12 cellular contexts compared by ENCODE assay signal in genomic region chr3:40780801-40781406, GRCh38.
DNase-seq lines count a peak whose midpoint lies in the region; ATAC-seq and TF ChIP-seq lines count a peak whose summit lies in the region.
"Had no signal": no experiment of that assay in that cellular context is flagged by ENCODE, and none has a peak within 500 bp of the region (broad histone marks: within the 10 kb centered on the region; RNA-seq: fewer than 3 reads in every experiment).

No MANE protein-coding gene starts in this region.

- intact Hi-C loops in activated T-helper 1 cell treated with anti-CD3 and anti-CD28 coated beads, Interleukin-12 subunit alpha, Interleukin-12 subunit beta, Interleukin-2, Interleukin-4 antibody, amounts not matched to agents 30 ng/mL and 10 ng/mL and 1 ng/mL, durations not matched to agents 14 hours and 24 hours and 36 hours (cut with micrococcal nuclease), result no loop called here

- no peaks in the 10 kb centered on the region for H3K9me3 Mint-ChIP-seq in activated T-helper 1 cell treated with anti-CD3 and anti-CD28 coated beads, Interleukin-12 subunit alpha, Interleukin-12 subunit beta, Interleukin-2, Interleukin-4 antibody, amounts not matched to agents 30 ng/mL and 10 ng/mL and 1 ng/mL, durations not matched to agents 14 hours and 24 hours and 36 hours
- H3K9me3 Mint-ChIP-seq in activated T-cell treated with anti-CD3 and anti-CD28 coated beads, Interleukin-2, amount 50 U/mL, for 72 hours, result peaks cover 0 to 3% of the 10 kb centered on the region in 2 donors

- no peak overlapping the region for H2BK12ac ChIP-seq in neuronal stem cell (ENCODE audit: low read length)

- no peak overlapping the region for H2BK15ac ChIP-seq in neuronal stem cell (ENCODE audit: low read length)

- H3K27me3 Mint-ChIP-seq in activated T-helper 1 cell treated with anti-CD3 and anti-CD28 coated beads, Interleukin-12 subunit alpha, Interleukin-12 subunit beta, Interleukin-2, Interleukin-4 antibody, amounts not matched to agents 30 ng/mL and 10 ng/mL and 1 ng/mL, durations not matched to agents 14 hours and 24 hours and 36 hours (ENCODE audit: insufficient read depth), result peaks cover 5% of the 10 kb centered on the region
- peaks cover 25% of the 10 kb centered on the region for H3K27me3 Mint-ChIP-seq in activated T-cell treated with anti-CD3 and anti-CD28 coated beads, Interleukin-2, amount 50 U/mL, for 72 hours (ENCODE audit: low read depth)
- H3K27me3 Mint-ChIP-seq: IgD-negative memory B cell had no signal

- no peak for ATAC-seq in activated T-cell treated with anti-CD3 and anti-CD28 coated beads, Interleukin-2, amount 50 U/mL, for 72 hours (replicated peaks in 1 of 2)

- no peak overlapping the region for H3K4me3 Mint-ChIP-seq in activated T-helper 1 cell treated with anti-CD3 and anti-CD28 coated beads, Interleukin-12 subunit alpha, Interleukin-12 subunit beta, Interleukin-2, Interleukin-4 antibody, amounts not matched to agents 30 ng/mL and 10 ng/mL and 1 ng/mL, durations not matched to agents 14 hours and 24 hours and 36 hours
- H3K4me3 Mint-ChIP-seq in activated T-cell treated with anti-CD3 and anti-CD28 coated beads, Interleukin-2, amount 50 U/mL, for 72 hours, result no peak overlapping the region
- H3K4me3 Mint-ChIP-seq: IgD-negative memory B cell had no signal

- H2BK120ac ChIP-seq in neuronal stem cell (ENCODE audit: low read depth, low read length), result no peak overlapping the region

- H3K79me1 ChIP-seq in neuronal stem cell (ENCODE audit: low read depth, low read length), result no peaks in the 10 kb centered on the region

- DNase-seq in AG09309 (ENCODE audit: low read depth) (no peak), SHP77 treated with DMSO at 0.1 percent for 48 hours (lab: John Stamatoyannopoulos, UW) (peak; percentile 35), fibroblast of villous mesenchyme (ENCODE audit: low read depth) (peak; percentile 35), neuronal stem cell (ENCODE audit: low spot score) (peak; percentile 14), NCI-H1436 (lab: John Stamatoyannopoulos, UW) (no peak), NCI-H774 (lab: John Stamatoyannopoulos, UW) (no peak)
- no peak for DNase-seq in activated T-helper 1 cell treated with anti-CD3 and anti-CD28 coated beads, Interleukin-12 subunit alpha, Interleukin-12 subunit beta, Interleukin-2, Interleukin-4 antibody, amounts not matched to agents 30 ng/mL and 10 ng/mL and 1 ng/mL, durations not matched to agents 14 hours and 24 hours and 36 hours (ENCODE audit: low spot score)
- DNase-seq in activated T-cell treated with anti-CD3 and anti-CD28 coated beads, Interleukin-2, amount 50 U/mL, for 72 hours, result no peak
- DNase-seq: effector memory CD4-positive, alpha-beta T cell had no signal

- H3K4me2 ChIP-seq in neuronal stem cell (ENCODE audit: insufficient read depth, low read length, poor library complexity, severe bottlenecking), result no peak overlapping the region

- H2AFZ ChIP-seq in neuronal stem cell (ENCODE audit: low read length), result peak overlapping the region; percentile 83

- H3K27me3 ChIP-seq in neuronal stem cell (ENCODE audit: control insufficient read depth in 3 of 3, insufficient read depth in 3 of 3, low read depth in 1 of 3, low read length in 3 of 3), result peaks cover 0 to 2% (median 0%) of the 10 kb centered on the region in 3 experiments

- no peak overlapping the region for H3K23ac ChIP-seq in neuronal stem cell (ENCODE audit: low read depth, low read length, poor library complexity)

- no peak overlapping the region for H4K8ac ChIP-seq in neuronal stem cell (ENCODE audit: low read depth, low read length)

- no peak overlapping the region for H3K4ac ChIP-seq in neuronal stem cell (ENCODE audit: low read length)

- H4K91ac ChIP-seq in neuronal stem cell (ENCODE audit: low read depth, low read length, poor library complexity), result no peak overlapping the region

- peak overlapping the region; percentile 8 for H3K27ac ChIP-seq in neuronal stem cell (replicated peaks; ENCODE audit: low read length)
- H3K27ac ChIP-seq: C4-2B, VCaP had no signal

- no peaks in the 10 kb centered on the region for H3K4me1 Mint-ChIP-seq in activated T-helper 1 cell treated with anti-CD3 and anti-CD28 coated beads, Interleukin-12 subunit alpha, Interleukin-12 subunit beta, Interleukin-2, Interleukin-4 antibody, amounts not matched to agents 30 ng/mL and 10 ng/mL and 1 ng/mL, durations not matched to agents 14 hours and 24 hours and 36 hours (ENCODE audit: low read depth)
- no peaks in the 10 kb centered on the region for H3K4me1 Mint-ChIP-seq in activated T-cell treated with anti-CD3 and anti-CD28 coated beads, Interleukin-2, amount 50 U/mL, for 72 hours (ENCODE audit: low read depth)
- H3K4me1 Mint-ChIP-seq: IgD-negative memory B cell had no signal

- H3K4me1 ChIP-seq in neuronal stem cell (ENCODE audit: control insufficient read depth in 2 of 2, insufficient read depth in 1 of 2, low read depth in 1 of 2, low read length in 2 of 2), result peaks cover 10 to 16% of the 10 kb centered on the region in 2 donors

- no peak overlapping the region for H3K14ac ChIP-seq in neuronal stem cell (ENCODE audit: low read length)

- H2AK5ac ChIP-seq in neuronal stem cell (ENCODE audit: low read depth, low read length), result no peak overlapping the region

- TF ChIP-seq CTCF in AG09309 (IDR thresholded peaks at IDR 0.05; ENCODE audit: control insufficient read depth, insufficient read depth, low read depth, low read length, missing control alignments) (no peak), fibroblast of villous mesenchyme (IDR thresholded peaks at IDR 0.05; ENCODE audit: insufficient read depth, low read depth, low read length) (no peak)

- no peak overlapping the region for H3K27ac Mint-ChIP-seq in activated T-helper 1 cell treated with anti-CD3 and anti-CD28 coated beads, Interleukin-12 subunit alpha, Interleukin-12 subunit beta, Interleukin-2, Interleukin-4 antibody, amounts not matched to agents 30 ng/mL and 10 ng/mL and 1 ng/mL, durations not matched to agents 14 hours and 24 hours and 36 hours
- no peak overlapping the region for H3K27ac Mint-ChIP-seq in activated T-cell treated with anti-CD3 and anti-CD28 coated beads, Interleukin-2, amount 50 U/mL, for 72 hours
- H3K27ac Mint-ChIP-seq: IgD-negative memory B cell had no signal

- no peak overlapping the region for H3K9ac ChIP-seq in neuronal stem cell (ENCODE audit: low read depth, low read length, poor library complexity)

- no peaks in the 10 kb centered on the region for H3K36me3 ChIP-seq in neuronal stem cell (replicated peaks in 1 of 2; ENCODE audit: control insufficient read depth in 2 of 2, insufficient read depth in 2 of 2, low read length in 2 of 2)

- H3K9me3 ChIP-seq in neuronal stem cell (replicated peaks in 1 of 2; ENCODE audit: control insufficient read depth in 2 of 2, insufficient read depth in 1 of 2, low read depth in 1 of 2, low read length in 2 of 2), result no peaks in the 10 kb centered on the region

- peak overlapping the region; percentile 49 for H3K18ac ChIP-seq in neuronal stem cell (ENCODE audit: low read length)

- no CpG with 5 or more reads among the region's 17 CpGs for WGBS in neuronal stem cell (ENCODE audit: extremely low coverage in 2 of 2, insufficient read length in 2 of 2, insufficient replicate concordance in 1 of 2), 2 donors

- H3K36me3 Mint-ChIP-seq in activated T-helper 1 cell treated with anti-CD3 and anti-CD28 coated beads, Interleukin-12 subunit alpha, Interleukin-12 subunit beta, Interleukin-2, Interleukin-4 antibody, amounts not matched to agents 30 ng/mL and 10 ng/mL and 1 ng/mL, durations not matched to agents 14 hours and 24 hours and 36 hours (ENCODE audit: low read depth), result no peaks in the 10 kb centered on the region
- no peaks in the 10 kb centered on the region for H3K36me3 Mint-ChIP-seq in activated T-cell treated with anti-CD3 and anti-CD28 coated beads, Interleukin-2, amount 50 U/mL, for 72 hours (ENCODE audit: insufficient read depth in 2 of 2)

- peak overlapping the region; percentile 84 for H2BK5ac ChIP-seq in neuronal stem cell (ENCODE audit: low read length)

- peak overlapping the region; percentile 23 for H3K4me3 ChIP-seq in AG09309 (ENCODE audit: control insufficient read depth, low read depth, low read length)
- no peak overlapping the region for H3K4me3 ChIP-seq in fibroblast of villous mesenchyme (ENCODE audit: low read depth, low read length)
- H3K4me3 ChIP-seq in neuronal stem cell (ENCODE audit: low read length in 2 of 2), result peak overlapping the region in 1 of 2 donors; percentile 34

Comparison
In these comparisons a context has a peak if more than half of its experiments do, and no peak if none do; other contexts are left out.
1. DNase-seq: peak in SHP77 treated with DMSO at 0.1 percent for 48 hours (single experiment), fibroblast of villous mesenchyme (single experiment) and neuronal stem cell (single experiment); none in AG09309 (single experiment), NCI-H1436 (single experiment), NCI-H774 (single experiment), activated T-helper 1 cell treated with anti-CD3 and anti-CD28 coated beads, Interleukin-12 subunit alpha, Interleukin-12 subunit beta, Interleukin-2, Interleukin-4 antibody, amounts not matched to agents 30 ng/mL and 10 ng/mL and 1 ng/mL, durations not matched to agents 14 hours and 24 hours and 36 hours (single experiment) and activated T-cell treated with anti-CD3 and anti-CD28 coated beads, Interleukin-2, amount 50 U/mL, for 72 hours (0 of 2).